ENCODE assay signal across 19 cellular contexts in the genomic region with DNA sequence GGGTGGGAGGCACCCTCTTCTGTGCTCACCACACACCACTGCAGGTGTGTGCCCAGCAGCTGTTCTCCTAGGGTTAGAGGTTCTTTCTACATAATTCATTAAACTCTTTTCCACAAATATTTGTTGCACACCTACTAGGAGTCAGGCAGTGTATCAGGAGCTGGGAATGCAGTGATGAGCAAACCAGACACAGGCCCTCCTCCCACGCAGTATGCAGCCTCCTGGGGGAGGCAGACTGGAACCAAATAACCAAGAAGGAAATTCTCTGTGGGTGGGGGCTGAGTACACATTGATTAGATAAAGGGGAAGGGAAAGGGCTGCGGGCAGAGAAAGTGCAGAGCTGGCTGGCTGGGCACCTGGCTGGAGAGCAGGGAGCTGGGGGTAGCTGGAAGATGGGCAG. TPM values are rescaled to one million over a fixed set of nuclear protein-coding genes. Genes with fewer than 3 reads are reported as not detected.
DNase-seq lines count a peak whose midpoint lies in the region; ATAC-seq, FAIRE-seq and TF ChIP-seq lines count a peak whose summit lies in the region.
"Had no signal": no experiment of that assay in that cellular context is flagged by ENCODE, and none has a peak within 500 bp of the region (broad histone marks: within the 10 kb centered on the region; RNA-seq: fewer than 3 reads in every experiment).

No MANE protein-coding gene starts in this region.

- TF ChIP-seq RAD21 in K562 (CRISPR knock-in tag; conservative IDR thresholded peaks at IDR 0.05 in 1 of 2, IDR thresholded peaks at IDR 0.05 in 1 of 2): no peak

- intact Hi-C loops in K562 (cut with micrococcal nuclease) (no loop called here), prostate gland (cut with DNase I) (no loop called here)

- H3K4me2 ChIP-seq in K562 (ENCODE audit: insufficient read depth, low read length) (no peak overlapping the region), osteoblast (ENCODE audit: insufficient read depth, low read length) (no peak overlapping the region)
- H3K4me2 ChIP-seq: KMS-11 had no signal

- WGBS in K562 (ENCODE audit: insufficient coverage, low coverage, missing lambda C conversion rate): 0% methylated on average over 1 of the region's 2 CpGs
- 76% methylated on average over 2 of the region's 2 CpGs for WGBS in prostate gland

- in situ Hi-C loops in K562 (cut with MboI): no loop called here

- H4K20me1 ChIP-seq in K562 (replicated peaks; ENCODE audit: control insufficient read depth, insufficient read depth, low read length) (no peaks in the 10 kb centered on the region), osteoblast (ENCODE audit: insufficient read depth, low read length) (no peaks in the 10 kb centered on the region)

- H3K9me3 ChIP-seq in HEK293 (ENCODE audit: control insufficient read depth, insufficient read depth, low read depth, low read length): no peaks in the 10 kb centered on the region
- no peaks in the 10 kb centered on the region for H3K9me3 ChIP-seq in K562 (replicated peaks; ENCODE audit: control insufficient read depth, insufficient read depth, low read depth, low read length)
- no peaks in the 10 kb centered on the region for H3K9me3 ChIP-seq in osteoblast (ENCODE audit: low read depth, low read length)
- H3K9me3 ChIP-seq in prostate gland: no peaks in the 10 kb centered on the region
- H3K9me3 ChIP-seq: BE2C, Caco-2, HAP-1 had no signal

- TF ChIP-seq CTCF in HEK293 (tag by site-specific recombination; IDR thresholded peaks at IDR 0.05) (no peak), K562 (IDR thresholded peaks at IDR 0.05 in 2 of 3, conservative IDR thresholded peaks at IDR 0.05 in 1 of 3; ENCODE audit: insufficient read depth in 2 of 3, low read depth in 1 of 3, low read length in 3 of 3) (no peak), osteoblast (IDR thresholded peaks at IDR 0.05; ENCODE audit: extremely low read depth, low read depth, low read length) (no peak), prostate gland (IDR thresholded peaks at IDR 0.05) (no peak)

- CTCF ChIA-PET in HEK293 (lab: Yijun Ruan, JAX) (no interaction called here), K562 (lab: Yijun Ruan, JAX; ENCODE audit: low intra/inter-chr PET ratio) (no interaction called here)

- H3K27me3 ChIP-seq in K562 (ENCODE audit: control insufficient read depth in 2 of 2, insufficient read depth in 2 of 2, low read length in 2 of 2) (peaks cover 0 to 8% of the 10 kb centered on the region in 2 experiments; a peak in 2 of 5 replicates), osteoblast (ENCODE audit: insufficient read depth, low read length) (peaks cover 3% of the 10 kb centered on the region), prostate gland (replicated peaks; ENCODE audit: insufficient read depth) (no peaks in the 10 kb centered on the region)
- H3K27me3 ChIP-seq: BE2C had no signal

- FAIRE-seq in K562 (lab: Jason Lieb, UNC): no peak
- FAIRE-seq: D721Med, H1, HepG2 had no signal

- no peak overlapping the region for H3K27ac ChIP-seq in HEK293 (ENCODE audit: extremely low read depth, low read depth, low read length)
- H3K27ac ChIP-seq in K562 (ENCODE audit: extremely low read depth, low read depth, low read length): no peak overlapping the region
- no peak overlapping the region for H3K27ac ChIP-seq in osteoblast (ENCODE audit: low read depth, low read length)
- no peak overlapping the region for H3K27ac ChIP-seq in prostate gland
- H3K27ac ChIP-seq: KMS-11 had no signal

- no peaks in the 10 kb centered on the region for H3K36me3 ChIP-seq in HEK293 (ENCODE audit: control insufficient read depth in 2 of 2, insufficient read depth in 1 of 2, low read length in 2 of 2)
- no peaks in the 10 kb centered on the region for H3K36me3 ChIP-seq in K562 (ENCODE audit: control insufficient read depth, insufficient read depth, low read length)
- no peaks in the 10 kb centered on the region for H3K36me3 ChIP-seq in osteoblast (ENCODE audit: insufficient read depth, low read length)
- no peaks in the 10 kb centered on the region for H3K36me3 ChIP-seq in prostate gland
- H3K36me3 ChIP-seq: BE2C, HAP-1 had no signal

- peak; percentile 15 for DNase-seq in CD1c-positive myeloid dendritic cell (ENCODE audit: extremely low spot score)
- peak in 1 of 4 experiments; percentile 17 for DNase-seq in K562 (ENCODE audit: extremely low read depth in 1 of 4, low spot score in 3 of 4)
- DNase-seq in osteoblast (ENCODE audit: insufficient read length, low spot score, missing footprints): peak; percentile 57
- no peak for DNase-seq in EL
- DNase-seq in prostate gland (ENCODE audit: low spot score): no peak
- DNase-seq: BE2C; C1 segment of cervical spinal cord; Caco-2; CD4-positive, alpha-beta T cell; GDM1 had no signal

- H3K4me3 ChIP-seq in HEK293 (ENCODE audit: low read depth, low read length) (no peak overlapping the region), K562 (no peak overlapping the region), osteoblast (ENCODE audit: insufficient read depth, low read length) (no peak overlapping the region), prostate gland (no peak overlapping the region)
- H3K4me3 ChIP-seq: HAP-1 had no signal

- no peaks in the 10 kb centered on the region for H3K79me2 ChIP-seq in K562 (ENCODE audit: control insufficient read depth, insufficient read depth, low read length)
- H3K79me2 ChIP-seq in osteoblast (ENCODE audit: insufficient read depth, low read length): no peaks in the 10 kb centered on the region

- no peak overlapping the region for H3K9ac ChIP-seq in K562 (ENCODE audit: insufficient read depth in 1 of 2, low read depth in 2 of 2, low read length in 2 of 2)
- H3K9ac ChIP-seq: KMS-11 had no signal

- POLR2A ChIA-PET in HEK293 (lab: Yijun Ruan, JAX) (no interaction called here), K562 (lab: Yijun Ruan, JAX) (no interaction called here)

- TF ChIP-seq EP300 in K562 (IDR thresholded peaks at IDR 0.05; ENCODE audit: low read length): no peak

- no TSS peak for BruUV-seq in K562 (replicated peaks; lab: Mats Ljungman, UMichigan)

- ATAC-seq in K562 (no peak), GM19328 (IDR thresholded peaks at IDR 0.05; ENCODE audit: unreplicated experiment) (no peak)

- TF ChIP-seq POLR2A in K562 (conservative IDR thresholded peaks at IDR 0.05) (no peak), prostate gland (IDR thresholded peaks at IDR 0.05) (no peak)

- no peaks in the 10 kb centered on the region for H3K9me1 ChIP-seq in K562 (ENCODE audit: control insufficient read depth, insufficient read depth, low read length)

- no peak overlapping the region for H2AFZ ChIP-seq in K562 (ENCODE audit: low read depth, low read length)
- no peak overlapping the region for H2AFZ ChIP-seq in osteoblast (ENCODE audit: low read length)

- H3K4me1 ChIP-seq in HEK293 (ENCODE audit: control insufficient read depth, insufficient read depth, low read length): no peaks in the 10 kb centered on the region
- no peaks in the 10 kb centered on the region; a peak in 2 of 5 replicates for H3K4me1 ChIP-seq in K562 (replicated peaks in 1 of 2; ENCODE audit: control insufficient read depth in 2 of 2, insufficient read depth in 2 of 2, low read length in 2 of 2)
- H3K4me1 ChIP-seq in osteoblast (ENCODE audit: insufficient read depth, low read length): no peaks in the 10 kb centered on the region
- no peaks in the 10 kb centered on the region for H3K4me1 ChIP-seq in prostate gland (replicated peaks)
- H3K4me1 ChIP-seq: Caco-2, HAP-1 had no signal

RNA-seq across cellular contexts. Expression of gene C3orf22, which starts 18.5 kb away (rescaled TPM):
- total RNA-seq in K562 (2011; cell fraction: chromatin; rRNA removed; ENCODE audit: low replicate concordance): not detected in 2 replicates
- not detected in 2 replicates for total RNA-seq in K562 (2011; cell fraction: nucleolus; rRNA removed)
- total RNA-seq in K562 (2011; cell fraction: nucleoplasm; rRNA removed): not detected in 2 replicates
- total RNA-seq in K562 (2014; rRNA removed) (not detected in 2 replicates), K562 (2014; rRNA removed; fragmentation: Illumina TruSeq; extraction: Trizol) (not detected in 2 replicates), K562 (2015; rRNA removed; fragmentation: Illumina TruSeq; extraction: Trizol) (not detected in 2 replicates), K562 (2021) (not detected in 2 replicates), osteoblast (not detected in 2 replicates), prostate gland (1 to 10 TPM in 1 of 2 donors, not detected in 1; 4.9 TPM)
- polyA plus RNA-seq in K562 (2011; rRNA removed) (not detected in 2 replicates), K562 (2014; fragmentation: Illumina TruSeq; extraction: Trizol) (not detected in 2 replicates), K562 (2014; fragmentation: Nextera tagmentation; extraction: Ambion mirVana) (not detected), K562 (2014; rRNA removed) (not detected in 2 replicates)
- polyA plus RNA-seq in K562 (2011; cell fraction: cytosol; rRNA removed): not detected in 2 replicates
- polyA plus RNA-seq in K562 (2011; cell fraction: nucleus; rRNA removed): not detected in 2 replicates
- polyA plus RNA-seq in K562 (2012): not detected in 2 replicates
- polyA minus RNA-seq in K562 (2011; rRNA and poly(A)+ RNA removed): not detected in 2 replicates
- polyA minus RNA-seq in K562 (2011; cell fraction: cytosol; rRNA and poly(A)+ RNA removed): not detected in 2 replicates
- not detected in 2 replicates for polyA minus RNA-seq in K562 (2011; cell fraction: nucleus; rRNA and poly(A)+ RNA removed)
- total RNA-seq: A172; Caco-2; CD4-positive, alpha-beta T cell; H1; HepG2 had no signal
- polyA plus RNA-seq: H1, HepG2, IgD-negative memory B cell had no signal

RNA-seq across cellular contexts. Expression of gene CHST13, which starts 53.3 kb away (rescaled TPM):
- not detected in 2 replicates for total RNA-seq in K562 (2011; cell fraction: chromatin; rRNA removed; ENCODE audit: low replicate concordance)
- not detected in 2 replicates for total RNA-seq in K562 (2011; cell fraction: nucleolus; rRNA removed)
- not detected in 2 replicates for total RNA-seq in K562 (2011; cell fraction: nucleoplasm; rRNA removed)
- total RNA-seq in K562 (2014; rRNA removed): not detected in 2 replicates
- total RNA-seq in K562 (2014; rRNA removed; fragmentation: Illumina TruSeq; extraction: Trizol): not detected in 2 replicates
- not detected in 2 replicates for total RNA-seq in K562 (2015; rRNA removed; fragmentation: Illumina TruSeq; extraction: Trizol)
- not detected in 2 replicates for total RNA-seq in K562 (2021)
- not detected in 2 replicates for polyA plus RNA-seq in K562 (2011; rRNA removed)
- 0.09 TPM in 1 of 2 replicates, not detected in the other for polyA plus RNA-seq in K562 (2011; cell fraction: cytosol; rRNA removed)
- polyA plus RNA-seq in K562 (2011; cell fraction: nucleus; rRNA removed): not detected in 2 replicates
- polyA plus RNA-seq in K562 (2012): 0.04 TPM in 1 of 2 replicates, not detected in the other
- not detected in 2 replicates for polyA plus RNA-seq in K562 (2014; fragmentation: Illumina TruSeq; extraction: Trizol)
- not detected for polyA plus RNA-seq in K562 (2014; fragmentation: Nextera tagmentation; extraction: Ambion mirVana)
- polyA plus RNA-seq in K562 (2014; rRNA removed): not detected in 2 replicates
- not detected in 2 replicates for polyA minus RNA-seq in K562 (2011; rRNA and poly(A)+ RNA removed)
- polyA minus RNA-seq in K562 (2011; cell fraction: cytosol; rRNA and poly(A)+ RNA removed): not detected in 2 replicates
- not detected in 2 replicates for polyA minus RNA-seq in K562 (2011; cell fraction: nucleus; rRNA and poly(A)+ RNA removed)
- total RNA-seq in osteoblast: under 0.01 TPM in 1 of 2 replicates, not detected in the other
- 1 to 10 TPM in 1 of 2 donors, not detected in 1; 6.9 TPM for total RNA-seq in prostate gland
- total RNA-seq: A172; CD4-positive, alpha-beta T cell had no signal
- polyA plus RNA-seq: IgD-negative memory B cell had no signal

RNA-seq across cellular contexts. Expression of gene UROC1, which starts 59.7 kb away (rescaled TPM):
- total RNA-seq in K562 (2011; cell fraction: chromatin; rRNA removed; ENCODE audit: low replicate concordance): not detected in 2 replicates
- not detected in 2 replicates for total RNA-seq in K562 (2011; cell fraction: nucleolus; rRNA removed)
- not detected in 2 replicates for total RNA-seq in K562 (2011; cell fraction: nucleoplasm; rRNA removed)
- total RNA-seq in K562 (2014; rRNA removed) (not detected in 2 replicates), K562 (2014; rRNA removed; fragmentation: Illumina TruSeq; extraction: Trizol) (not detected in 2 replicates), K562 (2015; rRNA removed; fragmentation: Illumina TruSeq; extraction: Trizol) (not detected in 2 replicates), K562 (2021) (0.07 TPM in 1 of 2 replicates, not detected in the other), osteoblast (not detected in 2 replicates), prostate gland (under 1 TPM in 1 of 2 donors, not detected in 1; 0.17 TPM)
- polyA plus RNA-seq in K562 (2011; rRNA removed) (not detected in 2 replicates), K562 (2014; fragmentation: Illumina TruSeq; extraction: Trizol) (not detected in 2 replicates), K562 (2014; fragmentation: Nextera tagmentation; extraction: Ambion mirVana) (not detected), K562 (2014; rRNA removed) (not detected in 2 replicates)
- not detected in 2 replicates for polyA plus RNA-seq in K562 (2011; cell fraction: cytosol; rRNA removed)
- polyA plus RNA-seq in K562 (2011; cell fraction: nucleus; rRNA removed): not detected in 2 replicates
- not detected in 2 replicates for polyA plus RNA-seq in K562 (2012)
- not detected in 2 replicates for polyA minus RNA-seq in K562 (2011; rRNA and poly(A)+ RNA removed)
- polyA minus RNA-seq in K562 (2011; cell fraction: cytosol; rRNA and poly(A)+ RNA removed): not detected in 2 replicates
- polyA minus RNA-seq in K562 (2011; cell fraction: nucleus; rRNA and poly(A)+ RNA removed): not detected in 2 replicates
- total RNA-seq: A172; Caco-2; CD4-positive, alpha-beta T cell; H1 had no signal
- polyA plus RNA-seq: IgD-negative memory B cell had no signal

Comparison
In these comparisons a context has a peak if more than half of its experiments do, and no peak if none do; other contexts are left out.
1. DNase-seq: peak in CD1c-positive myeloid dendritic cell (single experiment) and osteoblast (single experiment); none in EL (single experiment) and prostate gland (single experiment).